11 cellular contexts compared by ENCODE assay signal in genomic region chr2:6977095-6977777, GRCh38.
DNase-seq lines count a peak whose midpoint lies in the region; ATAC-seq and TF ChIP-seq lines count a peak whose summit lies in the region.
"Had no signal": no experiment of that assay in that cellular context is flagged by ENCODE, and none has a peak within 500 bp of the region (broad histone marks: within the 10 kb centered on the region; RNA-seq: fewer than 3 reads in every experiment).

No MANE protein-coding gene starts in this region.

- intact Hi-C loops in left lung (cut with DNase I) (no loop called here), upper lobe of right lung (cut with DNase I) (no loop called here)

- H3K4me3 ChIP-seq in SK-N-SH (ENCODE audit: low read depth in 2 of 2, low read length in 1 of 2) (no peak overlapping the region), left lung (no peak overlapping the region), upper lobe of right lung (no peak overlapping the region)

- peaks cover 4% of the 10 kb centered on the region; the same call in 1 of the 2 replicates for H3K79me2 ChIP-seq in SK-N-SH (ENCODE audit: insufficient read depth)

- POLR2A ChIA-PET in SK-N-SH (lab: Yijun Ruan, JAX), result no interaction called here

- TF ChIP-seq CTCF in SK-N-SH (IDR thresholded peaks at IDR 0.05) (no peak), left lung (IDR thresholded peaks at IDR 0.05) (no peak), upper lobe of right lung (IDR thresholded peaks at IDR 0.05) (no peak)

- no peak for DNase-seq in SK-N-SH
- DNase-seq in caudate nucleus (lab: John Stamatoyannopoulos, UW), result peak in 29 of 61 donors; percentile 4 to 93 (median 38)
- DNase-seq in left lung, result no peak
- DNase-seq in upper lobe of right lung, result no peak
- DNase-seq in SKM-1 (lab: John Stamatoyannopoulos, UW; ENCODE audit: unreplicated experiment), result no peak
- DNase-seq in T-helper 2 cell, result no peak
- DNase-seq in SW 1271 (lab: John Stamatoyannopoulos, UW), result no peak
- DNase-seq: activated CD4-positive, alpha-beta T cell treated with anti-CD3 and anti-CD28 coated beads for 1 hour; natural killer cell; stimulated activated CD4-positive, alpha-beta T cell treated with anti-CD3 and anti-CD28 coated beads, Interleukin-4, amount 100 ng/mL, for 4 hours had no signal

- no peak overlapping the region for H3K4me2 ChIP-seq in SK-N-SH

- H3K27ac ChIP-seq in SK-N-SH (ENCODE audit: low read depth in 2 of 2, low read length in 1 of 2) (peak overlapping the region in 1 of 2 experiments; percentile 58; a peak in 2 of 4 replicates), caudate nucleus (ENCODE audit: low read depth, low read length) (peak overlapping the region; percentile 48), left lung (peak overlapping the region; percentile 0 to 40), upper lobe of right lung (no peak overlapping the region)

- no peaks in the 10 kb centered on the region for H4K20me1 ChIP-seq in SK-N-SH (ENCODE audit: insufficient read depth)

- ATAC-seq in SK-N-SH treated with all-trans-retinoic acid at 6 μM for 48 hours (peak; percentile 55; the same call in 2 of the 3 replicates), left lung (peak; percentile 81), upper lobe of right lung (peak; percentile 62)
- ATAC-seq: natural killer cell had no signal

- TF ChIP-seq RAD21 in SK-N-SH (IDR thresholded peaks at IDR 0.05; ENCODE audit: low read length), result no peak

- CTCF ChIA-PET in SK-N-SH (lab: Yijun Ruan, JAX), result interaction anchor here (1.0 to 2.1 kb wide), 3 partner anchors 16 to 61 kb away, joined by 3 to 7 read pairs (median 4); no protein-coding TSS in a partner anchor

- H3K27me3 ChIP-seq in SK-N-SH (ENCODE audit: insufficient read depth) (no peaks in the 10 kb centered on the region), left lung (no peaks in the 10 kb centered on the region), upper lobe of right lung (no peaks in the 10 kb centered on the region)

- H3K36me3 ChIP-seq in SK-N-SH (replicated peaks in 1 of 2; ENCODE audit: control insufficient read depth in 1 of 2, insufficient read depth in 2 of 2, low read length in 1 of 2), result peaks cover 5 to 17% of the 10 kb centered on the region in 2 experiments
- no peaks in the 10 kb centered on the region for H3K36me3 ChIP-seq in left lung
- no peaks in the 10 kb centered on the region for H3K36me3 ChIP-seq in upper lobe of right lung

- H3K9me3 ChIP-seq in SK-N-SH (no peaks in the 10 kb centered on the region), left lung (no peaks in the 10 kb centered on the region), upper lobe of right lung (no peaks in the 10 kb centered on the region)

- H3K9ac ChIP-seq in SK-N-SH, result no peak overlapping the region

- no peak for TF ChIP-seq EP300 in SK-N-SH (IDR thresholded peaks at IDR 0.05; ENCODE audit: borderline replicate concordance in 1 of 2, low read depth in 1 of 2, low read length in 1 of 2)

- H3K4me1 ChIP-seq in SK-N-SH (ENCODE audit: control insufficient read depth in 1 of 2, insufficient read depth in 2 of 2, low read depth in 1 of 2, low read length in 1 of 2) (peaks cover 0 to 11% of the 10 kb centered on the region in 2 experiments; a peak in 2 of 4 replicates), left lung (peaks cover 5 to 6% of the 10 kb centered on the region in 2 donors), upper lobe of right lung (peaks cover 19% of the 10 kb centered on the region)

- H3F3A ChIP-seq in SK-N-SH (replicated peaks; ENCODE audit: insufficient read depth), result no peaks in the 10 kb centered on the region

- no peak overlapping the region for H2AFZ ChIP-seq in SK-N-SH (ENCODE audit: low read depth)

- 81% methylated on average over 9 of the region's 9 CpGs for WGBS in SK-N-SH (ENCODE audit: low lambda C conversion rate)

- H3K9me2 ChIP-seq in SK-N-SH, result no peaks in the 10 kb centered on the region

TF ChIP-seq in SK-N-SH treated with all-trans-retinoic acid at 6 μM for 48 hours, 23 proteins besides CTCF, POLR2A, EP300 and RAD21 (continues in another document):
- TF ChIP-seq ISL1 (CRISPR knock-in tag; IDR thresholded peaks at IDR 0.05) (peak; percentile 37; the same call in 1 of the 2 replicates), ARNTL (CRISPR knock-in tag; IDR thresholded peaks at IDR 0.05; ENCODE audit: borderline replicate concordance, low read depth) (no peak), CSRNP3 (CRISPR knock-in tag; IDR thresholded peaks at IDR 0.05) (no peak), RARB (CRISPR knock-in tag; IDR thresholded peaks at IDR 0.05) (no peak), ESRRG (CRISPR knock-in tag; IDR thresholded peaks at IDR 0.05) (no peak), OSR1 (CRISPR knock-in tag; IDR thresholded peaks at IDR 0.05) (no peak), ZNF70 (CRISPR knock-in tag; IDR thresholded peaks at IDR 0.05) (no peak), ZNF8 (CRISPR knock-in tag; IDR thresholded peaks at IDR 0.05) (no peak), GLIS3 (CRISPR knock-in tag; IDR thresholded peaks at IDR 0.05) (no peak), TCF4 (CRISPR knock-in tag; IDR thresholded peaks at IDR 0.05; ENCODE audit: borderline replicate concordance) (no peak; the same call in 1 of the 2 replicates), CSDC2 (CRISPR knock-in tag; IDR thresholded peaks at IDR 0.05) (no peak), POU6F1 (CRISPR knock-in tag; IDR thresholded peaks at IDR 0.05; ENCODE audit: borderline replicate concordance, low read depth) (no peak)

TF ChIP-seq in SK-N-SH, 30 proteins besides CTCF, POLR2A, EP300 and RAD21:
- TF ChIP-seq, protein P1, sequence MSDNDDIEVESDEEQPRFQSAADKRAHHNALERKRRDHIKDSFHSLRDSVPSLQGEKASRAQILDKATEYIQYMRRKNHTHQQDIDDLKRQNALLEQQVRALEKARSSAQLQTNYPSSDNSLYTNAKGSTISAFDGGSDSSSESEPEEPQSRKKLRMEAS (IDR thresholded peaks at IDR 0.05; ENCODE audit: low read depth), result no peak
- TF ChIP-seq MXI1 (IDR thresholded peaks at IDR 0.05; ENCODE audit: low read depth, low read length), result no peak
- no peak for TF ChIP-seq FOSL2 (IDR thresholded peaks at IDR 0.05; ENCODE audit: borderline replicate concordance, low read depth)
- TF ChIP-seq GABPA (IDR thresholded peaks at IDR 0.05; ENCODE audit: low read depth), result no peak
- TF ChIP-seq USF2 (IDR thresholded peaks at IDR 0.05; ENCODE audit: borderline replicate concordance, low read depth, low read length), result no peak
- TF ChIP-seq NRF1 (IDR thresholded peaks at IDR 0.05; ENCODE audit: low read depth, low read length), result no peak
- TF ChIP-seq TCF12 (IDR thresholded peaks at IDR 0.05), result no peak
- TF ChIP-seq ELF1 (IDR thresholded peaks at IDR 0.05), result no peak
- no peak for TF ChIP-seq RXRA (IDR thresholded peaks at IDR 0.05; ENCODE audit: borderline replicate concordance, low read depth)
- TF ChIP-seq RFX5 (IDR thresholded peaks at IDR 0.05; ENCODE audit: low read length), result no peak
- no peak for TF ChIP-seq GATA2 (CRISPR knock-in tag; IDR thresholded peaks at IDR 0.05)
- TF ChIP-seq FOXM1 (IDR thresholded peaks at IDR 0.05; ENCODE audit: low read depth), result no peak
- no peak for TF ChIP-seq RCOR1 (IDR thresholded peaks at IDR 0.05; ENCODE audit: low read length)
- no peak for TF ChIP-seq JUND (IDR thresholded peaks at IDR 0.05)
TF ChIP-seq in SK-N-SH: peak in this region for 0.
